ENCODE assay signal across 2 cellular contexts in the genomic region with DNA sequence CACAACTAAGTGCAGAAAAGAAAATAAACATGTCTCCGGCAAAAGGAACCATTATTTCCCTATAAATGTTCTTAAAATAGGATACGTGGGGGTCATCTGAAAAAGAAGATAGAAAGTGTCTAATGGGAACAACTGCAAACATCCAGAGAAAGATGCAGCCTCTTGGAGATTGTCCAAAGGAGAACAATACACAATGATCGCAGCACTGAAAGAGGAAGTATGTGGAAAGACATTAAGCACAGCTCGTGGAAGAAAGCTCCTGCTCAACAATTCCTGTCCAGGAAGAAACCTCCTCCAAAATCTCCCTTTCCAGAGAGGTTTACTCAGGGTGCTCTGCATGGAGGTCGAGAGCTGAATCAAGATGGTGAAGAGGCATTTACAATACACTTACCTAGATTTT.
TF ChIP-seq lines count a peak whose summit lies in the region.

No MANE protein-coding gene starts in this region.

TF ChIP-seq in SK-N-SH, 30 proteins besides CTCF, POLR2A, EP300 and RAD21 (continued from another document):
- TF ChIP-seq, protein P1, sequence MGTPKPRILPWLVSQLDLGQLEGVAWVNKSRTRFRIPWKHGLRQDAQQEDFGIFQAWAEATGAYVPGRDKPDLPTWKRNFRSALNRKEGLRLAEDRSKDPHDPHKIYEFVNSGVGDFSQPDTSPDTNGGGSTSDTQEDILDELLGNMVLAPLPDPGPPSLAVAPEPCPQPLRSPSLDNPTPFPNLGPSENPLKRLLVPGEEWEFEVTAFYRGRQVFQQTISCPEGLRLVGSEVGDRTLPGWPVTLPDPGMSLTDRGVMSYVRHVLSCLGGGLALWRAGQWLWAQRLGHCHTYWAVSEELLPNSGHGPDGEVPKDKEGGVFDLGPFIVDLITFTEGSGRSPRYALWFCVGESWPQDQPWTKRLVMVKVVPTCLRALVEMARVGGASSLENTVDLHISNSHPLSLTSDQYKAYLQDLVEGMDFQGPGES (IDR thresholded peaks at IDR 0.05; ENCODE audit: low read depth, low read length), result no peak
- TF ChIP-seq RCOR1 (IDR thresholded peaks at IDR 0.05; ENCODE audit: low read length), result no peak
- TF ChIP-seq, protein P2, sequence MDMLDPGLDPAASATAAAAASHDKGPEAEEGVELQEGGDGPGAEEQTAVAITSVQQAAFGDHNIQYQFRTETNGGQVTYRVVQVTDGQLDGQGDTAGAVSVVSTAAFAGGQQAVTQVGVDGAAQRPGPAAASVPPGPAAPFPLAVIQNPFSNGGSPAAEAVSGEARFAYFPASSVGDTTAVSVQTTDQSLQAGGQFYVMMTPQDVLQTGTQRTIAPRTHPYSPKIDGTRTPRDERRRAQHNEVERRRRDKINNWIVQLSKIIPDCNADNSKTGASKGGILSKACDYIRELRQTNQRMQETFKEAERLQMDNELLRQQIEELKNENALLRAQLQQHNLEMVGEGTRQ (IDR thresholded peaks at IDR 0.05; ENCODE audit: borderline replicate concordance, low read depth, low read length), result no peak
TF ChIP-seq in SK-N-SH: peak in this region for 0.

TF ChIP-seq in SK-N-SH treated with all-trans-retinoic acid at 6 μM for 48 hours, 23 proteins besides CTCF, POLR2A, EP300 and RAD21 (continued from another document):
- TF ChIP-seq ZFP30 (CRISPR knock-in tag; IDR thresholded peaks at IDR 0.05) (no peak), ESRRG (CRISPR knock-in tag; IDR thresholded peaks at IDR 0.05) (no peak), TCF4 (CRISPR knock-in tag; IDR thresholded peaks at IDR 0.05; ENCODE audit: borderline replicate concordance) (no peak), ZNF8 (CRISPR knock-in tag; IDR thresholded peaks at IDR 0.05) (no peak), GLIS3 (CRISPR knock-in tag; IDR thresholded peaks at IDR 0.05) (no peak)
- TF ChIP-seq, protein P3, sequence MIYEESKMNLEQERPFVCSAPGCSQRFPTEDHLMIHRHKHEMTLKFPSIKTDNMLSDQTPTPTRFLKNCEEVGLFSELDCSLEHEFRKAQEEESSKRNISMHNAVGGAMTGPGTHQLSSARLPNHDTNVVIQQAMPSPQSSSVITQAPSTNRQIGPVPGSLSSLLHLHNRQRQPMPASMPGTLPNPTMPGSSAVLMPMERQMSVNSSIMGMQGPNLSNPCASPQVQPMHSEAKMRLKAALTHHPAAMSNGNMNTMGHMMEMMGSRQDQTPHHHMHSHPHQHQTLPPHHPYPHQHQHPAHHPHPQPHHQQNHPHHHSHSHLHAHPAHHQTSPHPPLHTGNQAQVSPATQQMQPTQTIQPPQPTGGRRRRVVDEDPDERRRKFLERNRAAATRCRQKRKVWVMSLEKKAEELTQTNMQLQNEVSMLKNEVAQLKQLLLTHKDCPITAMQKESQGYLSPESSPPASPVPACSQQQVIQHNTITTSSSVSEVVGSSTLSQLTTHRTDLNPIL (CRISPR knock-in tag; IDR thresholded peaks at IDR 0.05; ENCODE audit: low read depth), result no peak
TF ChIP-seq in SK-N-SH treated with all-trans-retinoic acid at 6 μM for 48 hours: peak in this region for 0.
